ENCODE assay signal across 19 cellular contexts in the genomic region with DNA sequence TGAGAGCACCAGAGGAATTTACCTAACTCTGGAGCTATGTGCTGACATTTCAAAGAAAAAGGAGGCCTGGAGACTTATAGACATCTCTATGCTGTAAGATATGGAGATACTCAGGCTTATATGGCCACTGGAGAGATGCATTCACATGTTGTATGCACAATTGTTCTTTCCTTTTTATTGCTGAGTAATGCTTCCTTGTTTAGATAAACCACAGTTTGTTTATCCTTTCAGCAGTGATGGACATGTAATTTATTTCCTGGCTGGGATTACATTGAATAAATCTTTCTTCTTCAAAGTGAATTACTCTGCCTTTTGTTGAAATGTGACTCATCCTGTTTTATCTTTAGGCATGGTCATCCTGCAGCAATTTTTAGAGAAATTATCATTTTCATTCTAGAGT.
"Had no signal": no experiment of that assay in that cellular context is flagged by ENCODE, and none has a peak within 500 bp of the region (broad histone marks: within the 10 kb centered on the region; RNA-seq: fewer than 3 reads in every experiment).

No MANE protein-coding gene starts in this region.

- DNase-seq: activated CD4-positive, alpha-beta T cell treated with anti-CD3 and anti-CD28 coated beads for 1 hour; activated CD4-positive, alpha-beta T cell treated with anti-CD3 and anti-CD28 coated beads, Interleukin-2, amount 10 ng/mL, durations not matched to agents 24 days and 14 days; activated CD4-positive, alpha-beta T cell treated with anti-CD3 and anti-CD28 coated beads, Interleukin-2, amount 50 U/mL, for 48 hours; activated CD8-positive, alpha-beta memory T cell treated with anti-CD3 and anti-CD28 coated beads, Interleukin-2, amount 10 ng/mL, durations not matched to agents 7 days and 5 days; activated effector memory CD4-positive, alpha-beta T cell treated with anti-CD3 and anti-CD28 coated beads, Interleukin-2, amount 50 U/mL, for 16 hours; activated naive CD4-positive, alpha-beta T cell treated with Interleukin-2 at 50 U/mL for 16 hours; activated T-cell treated with anti-CD3 and anti-CD28 coated beads, Interleukin-2, amount 50 U/mL, for 24 hours; cerebellar nuclear complex; MM.1S; NCI-H1105 treated with DMSO at 0.1 percent for 48 hours; NCI-H1436 treated with DMSO at 0.1 percent for 48 hours; NCI-H187; NCI-H2081; NCI-H524; PC-3; SHP77 treated with DMSO at 0.1 percent for 48 hours had no signal

- H3K4me3 Mint-ChIP-seq: activated CD4-positive, alpha-beta T cell treated with anti-CD3 and anti-CD28 coated beads, Interleukin-2, amount 10 ng/mL, durations not matched to agents 24 days and 14 days; activated CD8-positive, alpha-beta memory T cell treated with anti-CD3 and anti-CD28 coated beads, Interleukin-2, amount 10 ng/mL, durations not matched to agents 7 days and 5 days; activated naive CD8-positive, alpha-beta T cell; activated T-cell treated with anti-CD3 and anti-CD28 coated beads, Interleukin-2, amount 50 U/mL, for 24 hours; activated T-helper 1 cell treated with anti-CD3 and anti-CD28 coated beads, Interleukin-12 subunit alpha, Interleukin-12 subunit beta, Interleukin-2, Interleukin-4 antibody, amounts not matched to agents 30 ng/mL and 10 ng/mL and 1 ng/mL, durations not matched to agents 14 hours and 24 hours and 36 hours; T-helper 1 cell treated with Interleukin-12 subunit alpha and Interleukin-12 subunit beta and Interleukin-4 antibody, amounts not matched to agents 30 μg/mL and 1 μg/mL, for 36 hours had no signal

- H3K4me1 Mint-ChIP-seq: activated CD4-positive, alpha-beta T cell treated with anti-CD3 and anti-CD28 coated beads, Interleukin-2, amount 10 ng/mL, durations not matched to agents 24 days and 14 days; activated CD8-positive, alpha-beta memory T cell treated with anti-CD3 and anti-CD28 coated beads, Interleukin-2, amount 10 ng/mL, durations not matched to agents 7 days and 5 days had no signal

- H3K27ac Mint-ChIP-seq: activated CD4-positive, alpha-beta T cell treated with anti-CD3 and anti-CD28 coated beads, Interleukin-2, amount 10 ng/mL, durations not matched to agents 24 days and 14 days; activated CD8-positive, alpha-beta memory T cell treated with anti-CD3 and anti-CD28 coated beads, Interleukin-2, amount 10 ng/mL, durations not matched to agents 7 days and 5 days; activated naive CD8-positive, alpha-beta T cell; activated T-cell treated with anti-CD3 and anti-CD28 coated beads, Interleukin-2, amount 50 U/mL, for 24 hours; activated T-helper 1 cell treated with anti-CD3 and anti-CD28 coated beads, Interleukin-12 subunit alpha, Interleukin-12 subunit beta, Interleukin-2, Interleukin-4 antibody, amounts not matched to agents 30 ng/mL and 10 ng/mL and 1 ng/mL, durations not matched to agents 14 hours and 24 hours and 36 hours; T-helper 1 cell treated with Interleukin-12 subunit alpha and Interleukin-12 subunit beta and Interleukin-4 antibody, amounts not matched to agents 30 μg/mL and 1 μg/mL, for 36 hours had no signal

- H3K36me3 Mint-ChIP-seq: activated CD8-positive, alpha-beta memory T cell treated with anti-CD3 and anti-CD28 coated beads, Interleukin-2, amount 10 ng/mL, durations not matched to agents 7 days and 5 days; activated naive CD8-positive, alpha-beta T cell had no signal

- ATAC-seq: activated CD8-positive, alpha-beta memory T cell treated with anti-CD3 and anti-CD28 coated beads, Interleukin-2, amount 10 ng/mL, durations not matched to agents 7 days and 5 days; PC-3 had no signal

- H3K27me3 Mint-ChIP-seq: activated CD4-positive, alpha-beta T cell treated with anti-CD3 and anti-CD28 coated beads, Interleukin-2, amount 10 ng/mL, durations not matched to agents 24 days and 14 days; activated CD8-positive, alpha-beta memory T cell treated with anti-CD3 and anti-CD28 coated beads, Interleukin-2, amount 10 ng/mL, durations not matched to agents 7 days and 5 days; activated naive CD8-positive, alpha-beta T cell; activated T-cell treated with anti-CD3 and anti-CD28 coated beads, Interleukin-2, amount 50 U/mL, for 24 hours had no signal
